ENCODE assay signal across 1 cellular context in genomic region chr14:54597795-54598443, GRCh38.
TF ChIP-seq lines count a peak whose summit lies in the region.

No MANE protein-coding gene starts in this region.

TF ChIP-seq in K562, 482 proteins besides CTCF, POLR2A, EP300 and RAD21 (continues in another document):
- TF ChIP-seq PBX2 (CRISPR knock-in tag; IDR thresholded peaks at IDR 0.05; ENCODE audit: low read depth) (no peak), PBX2 (tag; conservative IDR thresholded peaks at IDR 0.05; ENCODE audit: low read depth) (no peak), SREBF2 (CRISPR knock-in tag; IDR thresholded peaks at IDR 0.05) (no peak), JUND (IDR thresholded peaks at IDR 0.05; ENCODE audit: borderline replicate concordance, low read depth, low read length) (peak; percentile 88), JUND (tag; IDR thresholded peaks at IDR 0.05; ENCODE audit: borderline replicate concordance, low read depth, low read length) (peak; percentile 79; the same call in 2 of the 3 replicates), ZHX1 (conservative IDR thresholded peaks at IDR 0.05; ENCODE audit: low read length) (no peak), TEAD4 (IDR thresholded peaks at IDR 0.05; ENCODE audit: low read length) (peak; percentile 76), TEAD4 (CRISPR knock-in tag; IDR thresholded peaks at IDR 0.05; ENCODE audit: borderline replicate concordance) (no peak), MAFF (IDR thresholded peaks at IDR 0.05; ENCODE audit: low read length) (peak; percentile 23; the same call in 1 of the 2 replicates), SMARCA4 (IDR thresholded peaks at IDR 0.05) (peak; percentile 77), SMARCE1 (IDR thresholded peaks at IDR 0.05) (peak; percentile 81), ZZZ3 (IDR thresholded peaks at IDR 0.05) (no peak), PHF8 (IDR thresholded peaks at IDR 0.05; ENCODE audit: borderline replicate concordance, low read length) (no peak), NCOR1 (IDR thresholded peaks at IDR 0.05) (peak; percentile 65), ATF3 (IDR thresholded peaks at IDR 0.05) (peak; percentile 82), ATF3 (CRISPR knock-in tag; conservative IDR thresholded peaks at IDR 0.05) (no peak), HMBOX1 (IDR thresholded peaks at IDR 0.05) (peak; percentile 95), C11orf30 (IDR thresholded peaks at IDR 0.05; ENCODE audit: low read depth) (peak; percentile 39; the same call in 1 of the 2 replicates), GATA2 (CRISPR knock-in tag; IDR thresholded peaks at IDR 0.05) (peak; percentile 38; the same call in 1 of the 2 replicates), ILK (tag; IDR thresholded peaks at IDR 0.05; ENCODE audit: borderline replicate concordance, low read depth) (no peak), ZNF408 (CRISPR knock-in tag; IDR thresholded peaks at IDR 0.05; ENCODE audit: low read depth) (no peak), HSF4 (CRISPR knock-in tag; IDR thresholded peaks at IDR 0.05; ENCODE audit: borderline replicate concordance) (no peak), ZNF232 (CRISPR knock-in tag; IDR thresholded peaks at IDR 0.05) (no peak), PHB2 (IDR thresholded peaks at IDR 0.05; ENCODE audit: low read depth) (0 out of 2 replicates have a peak, but pooled peaks have one; percentile 30), KLF16 (IDR thresholded peaks at IDR 0.05) (peak; percentile 52; the same call in 1 of the 2 replicates), TRIM24 (IDR thresholded peaks at IDR 0.05) (peak in 1 of 2 experiments; percentile 54; a peak in 1 of 4 replicates), TAL1 (IDR thresholded peaks at IDR 0.05) (peak; percentile 66; the same call in 1 of the 2 replicates), FOSL1 (tag; conservative IDR thresholded peaks at IDR 0.05) (peak; percentile 84), MEIS2 (IDR thresholded peaks at IDR 0.05; ENCODE audit: partially characterized antibody) (peak; percentile 15), POLR2AphosphoS5 (IDR thresholded peaks at IDR 0.05; ENCODE audit: control insufficient read depth, insufficient read depth, low read depth, low read length) (peak; percentile 21; the same call in 1 of the 2 replicates), NFE2 (IDR thresholded peaks at IDR 0.05; ENCODE audit: low read depth) (peak; percentile 58), CTBP1 (IDR thresholded peaks at IDR 0.05; ENCODE audit: borderline replicate concordance) (0 out of 2 replicates have a peak, but pooled peaks have one; percentile 31), CEBPG (CRISPR knock-in tag; IDR thresholded peaks at IDR 0.05) (peak; percentile 30; the same call in 1 of the 2 replicates), CEBPG (tag; conservative IDR thresholded peaks at IDR 0.05 in 1 of 2, IDR thresholded peaks at IDR 0.05 in 1 of 2) (peak; percentile 45 to 60; a peak in 3 of 4 replicates)
- TF ChIP-seq, protein P1, sequence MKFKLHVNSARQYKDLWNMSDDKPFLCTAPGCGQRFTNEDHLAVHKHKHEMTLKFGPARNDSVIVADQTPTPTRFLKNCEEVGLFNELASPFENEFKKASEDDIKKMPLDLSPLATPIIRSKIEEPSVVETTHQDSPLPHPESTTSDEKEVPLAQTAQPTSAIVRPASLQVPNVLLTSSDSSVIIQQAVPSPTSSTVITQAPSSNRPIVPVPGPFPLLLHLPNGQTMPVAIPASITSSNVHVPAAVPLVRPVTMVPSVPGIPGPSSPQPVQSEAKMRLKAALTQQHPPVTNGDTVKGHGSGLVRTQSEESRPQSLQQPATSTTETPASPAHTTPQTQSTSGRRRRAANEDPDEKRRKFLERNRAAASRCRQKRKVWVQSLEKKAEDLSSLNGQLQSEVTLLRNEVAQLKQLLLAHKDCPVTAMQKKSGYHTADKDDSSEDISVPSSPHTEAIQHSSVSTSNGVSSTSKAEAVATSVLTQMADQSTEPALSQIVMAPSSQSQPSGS (CRISPR knock-in tag; IDR thresholded peaks at IDR 0.05), result no peak
- TF ChIP-seq, protein P2, sequence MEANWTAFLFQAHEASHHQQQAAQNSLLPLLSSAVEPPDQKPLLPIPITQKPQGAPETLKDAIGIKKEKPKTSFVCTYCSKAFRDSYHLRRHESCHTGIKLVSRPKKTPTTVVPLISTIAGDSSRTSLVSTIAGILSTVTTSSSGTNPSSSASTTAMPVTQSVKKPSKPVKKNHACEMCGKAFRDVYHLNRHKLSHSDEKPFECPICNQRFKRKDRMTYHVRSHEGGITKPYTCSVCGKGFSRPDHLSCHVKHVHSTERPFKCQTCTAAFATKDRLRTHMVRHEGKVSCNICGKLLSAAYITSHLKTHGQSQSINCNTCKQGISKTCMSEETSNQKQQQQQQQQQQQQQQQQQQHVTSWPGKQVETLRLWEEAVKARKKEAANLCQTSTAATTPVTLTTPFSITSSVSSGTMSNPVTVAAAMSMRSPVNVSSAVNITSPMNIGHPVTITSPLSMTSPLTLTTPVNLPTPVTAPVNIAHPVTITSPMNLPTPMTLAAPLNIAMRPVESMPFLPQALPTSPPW (CRISPR knock-in tag; IDR thresholded peaks at IDR 0.05), result no peak
- TF ChIP-seq, protein P3, sequence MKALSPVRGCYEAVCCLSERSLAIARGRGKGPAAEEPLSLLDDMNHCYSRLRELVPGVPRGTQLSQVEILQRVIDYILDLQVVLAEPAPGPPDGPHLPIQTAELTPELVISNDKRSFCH (CRISPR knock-in tag; IDR thresholded peaks at IDR 0.05), result no peak
- TF ChIP-seq, protein P3 (tag; IDR thresholded peaks at IDR 0.05), result no peak
- TF ChIP-seq, protein P4, sequence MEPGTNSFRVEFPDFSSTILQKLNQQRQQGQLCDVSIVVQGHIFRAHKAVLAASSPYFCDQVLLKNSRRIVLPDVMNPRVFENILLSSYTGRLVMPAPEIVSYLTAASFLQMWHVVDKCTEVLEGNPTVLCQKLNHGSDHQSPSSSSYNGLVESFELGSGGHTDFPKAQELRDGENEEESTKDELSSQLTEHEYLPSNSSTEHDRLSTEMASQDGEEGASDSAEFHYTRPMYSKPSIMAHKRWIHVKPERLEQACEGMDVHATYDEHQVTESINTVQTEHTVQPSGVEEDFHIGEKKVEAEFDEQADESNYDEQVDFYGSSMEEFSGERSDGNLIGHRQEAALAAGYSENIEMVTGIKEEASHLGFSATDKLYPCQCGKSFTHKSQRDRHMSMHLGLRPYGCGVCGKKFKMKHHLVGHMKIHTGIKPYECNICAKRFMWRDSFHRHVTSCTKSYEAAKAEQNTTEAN (CRISPR knock-in tag; IDR thresholded peaks at IDR 0.05), result no peak
- TF ChIP-seq, protein P5, sequence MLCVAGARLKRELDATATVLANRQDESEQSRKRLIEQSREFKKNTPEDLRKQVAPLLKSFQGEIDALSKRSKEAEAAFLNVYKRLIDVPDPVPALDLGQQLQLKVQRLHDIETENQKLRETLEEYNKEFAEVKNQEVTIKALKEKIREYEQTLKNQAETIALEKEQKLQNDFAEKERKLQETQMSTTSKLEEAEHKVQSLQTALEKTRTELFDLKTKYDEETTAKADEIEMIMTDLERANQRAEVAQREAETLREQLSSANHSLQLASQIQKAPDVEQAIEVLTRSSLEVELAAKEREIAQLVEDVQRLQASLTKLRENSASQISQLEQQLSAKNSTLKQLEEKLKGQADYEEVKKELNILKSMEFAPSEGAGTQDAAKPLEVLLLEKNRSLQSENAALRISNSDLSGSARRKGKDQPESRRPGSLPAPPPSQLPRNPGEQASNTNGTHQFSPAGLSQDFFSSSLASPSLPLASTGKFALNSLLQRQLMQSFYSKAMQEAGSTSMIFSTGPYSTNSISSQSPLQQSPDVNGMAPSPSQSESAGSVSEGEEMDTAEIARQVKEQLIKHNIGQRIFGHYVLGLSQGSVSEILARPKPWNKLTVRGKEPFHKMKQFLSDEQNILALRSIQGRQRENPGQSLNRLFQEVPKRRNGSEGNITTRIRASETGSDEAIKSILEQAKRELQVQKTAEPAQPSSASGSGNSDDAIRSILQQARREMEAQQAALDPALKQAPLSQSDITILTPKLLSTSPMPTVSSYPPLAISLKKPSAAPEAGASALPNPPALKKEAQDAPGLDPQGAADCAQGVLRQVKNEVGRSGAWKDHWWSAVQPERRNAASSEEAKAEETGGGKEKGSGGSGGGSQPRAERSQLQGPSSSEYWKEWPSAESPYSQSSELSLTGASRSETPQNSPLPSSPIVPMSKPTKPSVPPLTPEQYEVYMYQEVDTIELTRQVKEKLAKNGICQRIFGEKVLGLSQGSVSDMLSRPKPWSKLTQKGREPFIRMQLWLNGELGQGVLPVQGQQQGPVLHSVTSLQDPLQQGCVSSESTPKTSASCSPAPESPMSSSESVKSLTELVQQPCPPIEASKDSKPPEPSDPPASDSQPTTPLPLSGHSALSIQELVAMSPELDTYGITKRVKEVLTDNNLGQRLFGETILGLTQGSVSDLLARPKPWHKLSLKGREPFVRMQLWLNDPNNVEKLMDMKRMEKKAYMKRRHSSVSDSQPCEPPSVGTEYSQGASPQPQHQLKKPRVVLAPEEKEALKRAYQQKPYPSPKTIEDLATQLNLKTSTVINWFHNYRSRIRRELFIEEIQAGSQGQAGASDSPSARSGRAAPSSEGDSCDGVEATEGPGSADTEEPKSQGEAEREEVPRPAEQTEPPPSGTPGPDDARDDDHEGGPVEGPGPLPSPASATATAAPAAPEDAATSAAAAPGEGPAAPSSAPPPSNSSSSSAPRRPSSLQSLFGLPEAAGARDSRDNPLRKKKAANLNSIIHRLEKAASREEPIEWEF (CRISPR knock-in tag; IDR thresholded peaks at IDR 0.05), result no peak
- TF ChIP-seq, protein P6, sequence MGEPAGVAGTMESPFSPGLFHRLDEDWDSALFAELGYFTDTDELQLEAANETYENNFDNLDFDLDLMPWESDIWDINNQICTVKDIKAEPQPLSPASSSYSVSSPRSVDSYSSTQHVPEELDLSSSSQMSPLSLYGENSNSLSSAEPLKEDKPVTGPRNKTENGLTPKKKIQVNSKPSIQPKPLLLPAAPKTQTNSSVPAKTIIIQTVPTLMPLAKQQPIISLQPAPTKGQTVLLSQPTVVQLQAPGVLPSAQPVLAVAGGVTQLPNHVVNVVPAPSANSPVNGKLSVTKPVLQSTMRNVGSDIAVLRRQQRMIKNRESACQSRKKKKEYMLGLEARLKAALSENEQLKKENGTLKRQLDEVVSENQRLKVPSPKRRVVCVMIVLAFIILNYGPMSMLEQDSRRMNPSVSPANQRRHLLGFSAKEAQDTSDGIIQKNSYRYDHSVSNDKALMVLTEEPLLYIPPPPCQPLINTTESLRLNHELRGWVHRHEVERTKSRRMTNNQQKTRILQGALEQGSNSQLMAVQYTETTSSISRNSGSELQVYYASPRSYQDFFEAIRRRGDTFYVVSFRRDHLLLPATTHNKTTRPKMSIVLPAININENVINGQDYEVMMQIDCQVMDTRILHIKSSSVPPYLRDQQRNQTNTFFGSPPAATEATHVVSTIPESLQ (CRISPR knock-in tag; IDR thresholded peaks at IDR 0.05), result no peak
